In genomic region chr17:82246365-82247174, GRCh38 we compare ENCODE assay signal across 9 cellular contexts. TPM values are rescaled to one million over a fixed set of nuclear protein-coding genes. Genes with fewer than 3 reads are reported as not detected.
A peak's percentile ranks its signal among the peaks of the same experiment; 100 is the strongest.
DNase-seq lines count a peak whose midpoint lies in the region; ATAC-seq and TF ChIP-seq lines count a peak whose summit lies in the region.
"Had no signal": no experiment of that assay in that cellular context is flagged by ENCODE, and none has a peak within 500 bp of the region (broad histone marks: within the 10 kb centered on the region; RNA-seq: fewer than 3 reads in every experiment).

No MANE protein-coding gene starts in this region.

- H3K4me3 ChIP-seq in cardiac muscle cell = no peak overlapping the region

- peak overlapping the region; percentile 60 for H3K27ac ChIP-seq in cardiac muscle cell

- H3K4me1 Mint-ChIP-seq in WTC11 = no peaks in the 10 kb centered on the region
- H3K4me1 Mint-ChIP-seq in stimulated activated naive B cell treated with anti-CD40 and anti-IgM and Interleukin-4, amounts not matched to agents 10 μg/mL and 1 μg/mL and 100 μg/mL, for 72 hours = peaks cover 37 to 46% of the 10 kb centered on the region in 2 donors

- H3K27me3 ChIP-seq in cardiac muscle cell = no peaks in the 10 kb centered on the region

- H3K4me1 ChIP-seq in cardiac muscle cell (ENCODE audit: low read depth) = peaks cover 29% of the 10 kb centered on the region

- H3K36me3 Mint-ChIP-seq in WTC11 = peaks cover 76% of the 10 kb centered on the region
- peaks cover 56 to 60% of the 10 kb centered on the region in 2 donors for H3K36me3 Mint-ChIP-seq in stimulated activated naive B cell treated with anti-CD40 and anti-IgM and Interleukin-4, amounts not matched to agents 10 μg/mL and 1 μg/mL and 100 μg/mL, for 72 hours

- POLR2A ChIA-PET in WTC11 (lab: Charles Lee) (no interaction called here), GM10248 (lab: Yijun Ruan, JAX) (interaction anchor here (1.3 kb wide), 1 partner anchor 17 kb away, joined by 3 read pairs; no protein-coding TSS in a partner anchor)

- no peaks in the 10 kb centered on the region for H3K27me3 Mint-ChIP-seq in WTC11 (ENCODE audit: low read depth)
- H3K27me3 Mint-ChIP-seq in stimulated activated naive B cell treated with anti-CD40 and anti-IgM and Interleukin-4, amounts not matched to agents 10 μg/mL and 1 μg/mL and 100 μg/mL, for 72 hours = no peaks in the 10 kb centered on the region

- ATAC-seq in WTC11 = no peak
- peak; percentile 41 to 53 for ATAC-seq in stimulated activated naive B cell treated with anti-CD40 and anti-IgM and Interleukin-4, amounts not matched to agents 10 μg/mL and 1 μg/mL and 100 μg/mL, for 72 hours (replicated peaks)
- ATAC-seq in GM21515 (IDR thresholded peaks at IDR 0.05; ENCODE audit: unreplicated experiment) = no peak

- peaks cover 70% of the 10 kb centered on the region for H3K36me3 ChIP-seq in cardiac muscle cell

- DNase-seq in DMS53 (lab: John Stamatoyannopoulos, UW) = peak; percentile 80
- DNase-seq in DMS53 treated with DMSO at 0.1 percent for 48 hours (lab: John Stamatoyannopoulos, UW; ENCODE audit: unreplicated experiment) = no peak
- DNase-seq in WTC11 (ENCODE audit: low spot score) = no peak
- DNase-seq in cardiac muscle cell (ENCODE audit: low read depth in 1 of 2, low spot score in 1 of 2) = peak in 1 of 2 donors; percentile 51
- no peak for DNase-seq in stimulated activated naive B cell treated with anti-CD40 and anti-IgM and Interleukin-4, amounts not matched to agents 10 μg/mL and 1 μg/mL and 100 μg/mL, for 72 hours
- DNase-seq in activated CD8-positive, alpha-beta memory T cell treated with anti-CD3 and anti-CD28 coated beads, Interleukin-2, amount 50 U/mL, for 4 hours = no peak
- no peak for DNase-seq in GM10248 (ENCODE audit: extremely low spot score)

- no peaks in the 10 kb centered on the region for H3K9me3 ChIP-seq in cardiac muscle cell (ENCODE audit: low read depth)

- peak overlapping the region; percentile 32; the same call in 1 of the 2 replicates for H3K27ac Mint-ChIP-seq in WTC11
- H3K27ac Mint-ChIP-seq in stimulated activated naive B cell treated with anti-CD40 and anti-IgM and Interleukin-4, amounts not matched to agents 10 μg/mL and 1 μg/mL and 100 μg/mL, for 72 hours = peak overlapping the region; percentile 94

- H3K4me3 Mint-ChIP-seq in WTC11 = no peak overlapping the region
- H3K4me3 Mint-ChIP-seq in stimulated activated naive B cell treated with anti-CD40 and anti-IgM and Interleukin-4, amounts not matched to agents 10 μg/mL and 1 μg/mL and 100 μg/mL, for 72 hours = no peak overlapping the region
- H3K4me3 Mint-ChIP-seq: brain had no signal

- TF ChIP-seq CTCF in WTC11 (IDR thresholded peaks at IDR 0.05) (no peak), cardiac muscle cell (IDR thresholded peaks at IDR 0.05; ENCODE audit: low read depth, low read length) (no peak), GM10248 (IDR thresholded peaks at IDR 0.05; ENCODE audit: control extremely low read depth, extremely low read depth, low read depth, missing control alignments) (no peak)

- CTCF ChIA-PET in WTC11 (lab: Charles Lee) (interaction anchor here (1.6 kb wide), 1 partner anchor 10 kb away, joined by 4 read pairs; no protein-coding TSS in a partner anchor), GM10248 (lab: Yijun Ruan, JAX) (interaction anchor here (1.1 to 2.0 kb wide), 2 partner anchors 9 to 10 kb away, joined by 7 to 8 read pairs; no protein-coding TSS in a partner anchor)

- H3K9me3 Mint-ChIP-seq in WTC11 = no peaks in the 10 kb centered on the region
- no peaks in the 10 kb centered on the region for H3K9me3 Mint-ChIP-seq in stimulated activated naive B cell treated with anti-CD40 and anti-IgM and Interleukin-4, amounts not matched to agents 10 μg/mL and 1 μg/mL and 100 μg/mL, for 72 hours
- H3K9me3 Mint-ChIP-seq: brain had no signal

TF ChIP-seq in WTC11, 78 proteins besides CTCF, POLR2A, EP300 and RAD21:
- no peak for TF ChIP-seq ZMAT4 (CRISPR knock-in tag; IDR thresholded peaks at IDR 0.05)
- TF ChIP-seq ZNF138 (CRISPR knock-in tag; conservative IDR thresholded peaks at IDR 0.05) = no peak
- no peak for TF ChIP-seq NR1H2 (CRISPR knock-in tag; IDR thresholded peaks at IDR 0.05)
- TF ChIP-seq CBFB (CRISPR knock-in tag; IDR thresholded peaks at IDR 0.05; ENCODE audit: low read depth) = no peak
- TF ChIP-seq TEAD1 (CRISPR knock-in tag; IDR thresholded peaks at IDR 0.05) = no peak
- TF ChIP-seq, protein P1, sequence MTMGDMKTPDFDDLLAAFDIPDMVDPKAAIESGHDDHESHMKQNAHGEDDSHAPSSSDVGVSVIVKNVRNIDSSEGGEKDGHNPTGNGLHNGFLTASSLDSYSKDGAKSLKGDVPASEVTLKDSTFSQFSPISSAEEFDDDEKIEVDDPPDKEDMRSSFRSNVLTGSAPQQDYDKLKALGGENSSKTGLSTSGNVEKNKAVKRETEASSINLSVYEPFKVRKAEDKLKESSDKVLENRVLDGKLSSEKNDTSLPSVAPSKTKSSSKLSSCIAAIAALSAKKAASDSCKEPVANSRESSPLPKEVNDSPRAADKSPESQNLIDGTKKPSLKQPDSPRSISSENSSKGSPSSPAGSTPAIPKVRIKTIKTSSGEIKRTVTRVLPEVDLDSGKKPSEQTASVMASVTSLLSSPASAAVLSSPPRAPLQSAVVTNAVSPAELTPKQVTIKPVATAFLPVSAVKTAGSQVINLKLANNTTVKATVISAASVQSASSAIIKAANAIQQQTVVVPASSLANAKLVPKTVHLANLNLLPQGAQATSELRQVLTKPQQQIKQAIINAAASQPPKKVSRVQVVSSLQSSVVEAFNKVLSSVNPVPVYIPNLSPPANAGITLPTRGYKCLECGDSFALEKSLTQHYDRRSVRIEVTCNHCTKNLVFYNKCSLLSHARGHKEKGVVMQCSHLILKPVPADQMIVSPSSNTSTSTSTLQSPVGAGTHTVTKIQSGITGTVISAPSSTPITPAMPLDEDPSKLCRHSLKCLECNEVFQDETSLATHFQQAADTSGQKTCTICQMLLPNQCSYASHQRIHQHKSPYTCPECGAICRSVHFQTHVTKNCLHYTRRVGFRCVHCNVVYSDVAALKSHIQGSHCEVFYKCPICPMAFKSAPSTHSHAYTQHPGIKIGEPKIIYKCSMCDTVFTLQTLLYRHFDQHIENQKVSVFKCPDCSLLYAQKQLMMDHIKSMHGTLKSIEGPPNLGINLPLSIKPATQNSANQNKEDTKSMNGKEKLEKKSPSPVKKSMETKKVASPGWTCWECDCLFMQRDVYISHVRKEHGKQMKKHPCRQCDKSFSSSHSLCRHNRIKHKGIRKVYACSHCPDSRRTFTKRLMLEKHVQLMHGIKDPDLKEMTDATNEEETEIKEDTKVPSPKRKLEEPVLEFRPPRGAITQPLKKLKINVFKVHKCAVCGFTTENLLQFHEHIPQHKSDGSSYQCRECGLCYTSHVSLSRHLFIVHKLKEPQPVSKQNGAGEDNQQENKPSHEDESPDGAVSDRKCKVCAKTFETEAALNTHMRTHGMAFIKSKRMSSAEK (CRISPR knock-in tag; IDR thresholded peaks at IDR 0.05; ENCODE audit: borderline replicate concordance) = no peak
- TF ChIP-seq NFE2L1 (CRISPR knock-in tag; IDR thresholded peaks at IDR 0.05) = no peak
- TF ChIP-seq ZNF512 (CRISPR knock-in tag; IDR thresholded peaks at IDR 0.05; ENCODE audit: borderline replicate concordance) = no peak
- no peak for TF ChIP-seq ZNF423 (CRISPR knock-in tag; IDR thresholded peaks at IDR 0.05)
- TF ChIP-seq ZNF416 (CRISPR knock-in tag; IDR thresholded peaks at IDR 0.05) = no peak

RNA-seq across cellular contexts. Expression of gene SLC16A3, which starts 17.7 kb away (rescaled TPM):
- total RNA-seq in WTC11 (2021) (28.7 to 65.3 TPM (median 58.5 TPM) in 3 replicates), cardiac muscle cell (313 and 327 TPM in 2 replicates)
- polyA plus RNA-seq in cardiac muscle cell = 55.6 and 63.2 TPM in 2 replicates

RNA-seq across cellular contexts. Expression of gene CSNK1D, which starts 26.9 kb away (rescaled TPM):
- total RNA-seq in WTC11 (2021) (101 to 111 TPM (median 107 TPM) in 3 replicates), cardiac muscle cell (40.3 and 53.1 TPM in 2 replicates)
- polyA plus RNA-seq in cardiac muscle cell = 106 and 134 TPM in 2 replicates

RNA-seq across cellular contexts. Expression of gene CCDC57, which starts 33.9 kb away (rescaled TPM):
- total RNA-seq in WTC11 (2021) = 15.1 to 20.0 TPM (median 16.9 TPM) in 3 replicates
- total RNA-seq in cardiac muscle cell = 28.3 and 46.2 TPM in 2 replicates
- 53.5 and 56.0 TPM in 2 replicates for polyA plus RNA-seq in cardiac muscle cell

Comparison
In these comparisons a context has a peak if more than half of its experiments do, and no peak if none do; other contexts are left out.
1. ATAC-seq: peak in stimulated activated naive B cell treated with anti-CD40 and anti-IgM and Interleukin-4, amounts not matched to agents 10 μg/mL and 1 μg/mL and 100 μg/mL, for 72 hours (2 of 2); none in WTC11 (single experiment) and GM21515 (single experiment).